In the genomic region with DNA sequence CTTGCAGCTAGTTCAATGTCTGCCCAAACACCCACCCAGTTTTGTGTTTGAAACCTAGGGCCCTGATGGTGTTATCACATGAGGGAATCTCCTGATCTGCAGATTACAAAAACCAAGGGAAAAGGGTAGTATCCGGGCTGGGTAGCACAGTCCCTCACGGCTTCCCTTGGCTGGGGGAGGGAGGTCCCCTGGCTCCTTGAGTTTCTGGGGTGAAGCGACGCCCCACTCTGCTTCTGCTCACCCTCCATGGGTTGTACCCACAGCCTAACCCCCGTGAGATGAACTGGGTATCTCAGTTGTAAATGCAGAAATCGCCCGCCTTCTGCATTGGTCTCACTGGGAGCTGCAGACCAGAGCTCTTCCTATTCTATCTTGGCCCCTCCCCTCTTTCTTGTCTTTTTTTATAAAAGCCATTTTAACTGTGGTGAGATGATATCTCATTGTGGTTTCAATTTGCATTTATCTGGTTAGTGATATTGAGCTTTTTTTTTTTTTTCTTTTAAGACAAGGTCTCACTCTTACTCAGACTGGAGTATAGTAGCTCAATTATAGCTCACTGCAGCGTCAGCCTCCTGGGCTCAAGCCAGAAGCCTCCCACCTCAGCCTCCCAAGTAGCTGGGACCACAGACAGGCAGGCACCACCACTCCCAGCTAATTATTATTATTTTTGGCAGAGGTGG, we compare ENCODE assay signal across 8 cellular contexts.
DNase-seq lines count a peak whose midpoint lies in the region; ATAC-seq and TF ChIP-seq lines count a peak whose summit lies in the region.

No MANE protein-coding gene starts in this region.

- no CpG with 5 or more reads among the region's 8 CpGs for WGBS in IMR-90 (ENCODE audit: extremely low coverage in 2 of 2, insufficient read length in 1 of 2), 2 experiments
- WGBS in gastroesophageal sphincter (ENCODE audit: low coverage in 1 of 2), 2 donors: 63 to 95% methylated on average over 5 to 6 of the region's 8 CpGs

- H3K27ac Mint-ChIP-seq in activated CD8-positive, alpha-beta T cell treated with anti-CD3 and anti-CD28 coated beads for 36 hours: no peak overlapping the region

- ATAC-seq in IMR-90 (ENCODE audit: low read depth) (no peak), gastroesophageal sphincter (no peak), GM21786 (IDR thresholded peaks at IDR 0.05; ENCODE audit: unreplicated experiment) (no peak)
- peak; percentile 91 for ATAC-seq in activated CD8-positive, alpha-beta T cell treated with anti-CD3 and anti-CD28 coated beads for 36 hours

- H3K4ac ChIP-seq in IMR-90 (ENCODE audit: low read depth, low read length): no peak overlapping the region

- TF ChIP-seq EP300 in gastroesophageal sphincter (IDR thresholded peaks at IDR 0.05): no peak

- H2AFZ ChIP-seq in IMR-90 (replicated peaks; ENCODE audit: low read length, poor library complexity): no peak overlapping the region

- H4K20me1 ChIP-seq in BLaER1 (no peaks in the 10 kb centered on the region), IMR-90 (ENCODE audit: insufficient read depth, low read length) (no peaks in the 10 kb centered on the region)

- H3K36me3 Mint-ChIP-seq in activated CD8-positive, alpha-beta T cell treated with anti-CD3 and anti-CD28 coated beads for 36 hours (ENCODE audit: low read depth): peaks cover 6% of the 10 kb centered on the region

- peaks cover 2% of the 10 kb centered on the region for H3K36me3 ChIP-seq in BLaER1
- H3K36me3 ChIP-seq in IMR-90 (ENCODE audit: control insufficient read depth, insufficient read depth, low read length): no peaks in the 10 kb centered on the region; the same call in 1 of the 2 replicates
- peaks cover 0 to 5% of the 10 kb centered on the region in 2 donors for H3K36me3 ChIP-seq in gastroesophageal sphincter
- H3K36me3 ChIP-seq in left ventricle myocardium inferior: no peaks in the 10 kb centered on the region

- POLR2A ChIA-PET in IMR-90 (lab: Charles Lee; ENCODE audit: unreplicated experiment): interaction anchor here (0.5 kb wide), 1 partner anchor 9 kb away, joined by 3 read pairs; no protein-coding TSS in a partner anchor
- POLR2A ChIA-PET in activated CD8-positive, alpha-beta T cell treated with anti-CD3 and anti-CD28 coated beads for 36 hours (lab: Charles Lee): interaction anchor here (0.7 to 1.5 kb wide), 5 partner anchors 9 to 309 kb away, joined by 3 to 5 read pairs (median 3); no protein-coding TSS in a partner anchor

- H3K4me3 ChIP-seq in BLaER1: no peak overlapping the region
- H3K4me3 ChIP-seq in IMR-90 (ENCODE audit: insufficient read depth, low read depth, low read length): no peak overlapping the region
- H3K4me3 ChIP-seq in fibroblast of the aortic adventitia (ENCODE audit: low read depth, low read length): no peak overlapping the region
- H3K4me3 ChIP-seq in gastroesophageal sphincter: no peak overlapping the region
- H3K4me3 ChIP-seq in left ventricle myocardium inferior: no peak overlapping the region

- H3K4me1 ChIP-seq in BLaER1 (no peaks in the 10 kb centered on the region; the same call in 1 of the 2 replicates), IMR-90 (ENCODE audit: control insufficient read depth, insufficient read depth, low read length) (0 out of 2 replicates have a peak, but pooled peaks cover 3% of the 10 kb centered on the region), gastroesophageal sphincter (no peaks in the 10 kb centered on the region), left ventricle myocardium inferior (peaks cover 10% of the 10 kb centered on the region)

- H4K91ac ChIP-seq in IMR-90 (ENCODE audit: insufficient read depth, low read depth, low read length): no peak overlapping the region

- dilution Hi-C loops in IMR-90 (cut with HindIII; ENCODE audit: low sequenced_read_pairs, unreplicated experiment): no loop called here

- peaks cover 14% of the 10 kb centered on the region for H3K9me1 ChIP-seq in IMR-90 (ENCODE audit: insufficient read depth, low read length)

- H3K56ac ChIP-seq in IMR-90 (ENCODE audit: extremely low read depth, insufficient read depth, low read length): no peak overlapping the region

- 0 out of 2 replicates have a peak overlapping the region, but pooled peaks have one; percentile 16 for H2AK5ac ChIP-seq in IMR-90 (ENCODE audit: low read depth, low read length)

- no peak for TF ChIP-seq RAD21 in IMR-90 (IDR thresholded peaks at IDR 0.05; ENCODE audit: low read length)

- peaks cover 2 to 8% of the 10 kb centered on the region in 2 experiments; a peak in 2 of 4 replicates for H3K79me1 ChIP-seq in IMR-90 (ENCODE audit: low read depth in 1 of 2, low read length in 2 of 2)

- H3K9me3 ChIP-seq in BLaER1 (peaks cover 8% of the 10 kb centered on the region; the same call in 1 of the 2 replicates), IMR-90 (ENCODE audit: control insufficient read depth, insufficient read depth, low read length) (no peaks in the 10 kb centered on the region), gastroesophageal sphincter (peaks cover 0 to 7% (median 0%) of the 10 kb centered on the region in 3 donors), left ventricle myocardium inferior (replicated peaks) (peaks cover 11% of the 10 kb centered on the region)

- H3K4me2 ChIP-seq in BLaER1 (0 out of 2 replicates have a peak overlapping the region, but pooled peaks have one; percentile 1), IMR-90 (ENCODE audit: low read depth, low read length) (no peak overlapping the region)

- TF ChIP-seq POLR2A in IMR-90 (IDR thresholded peaks at IDR 0.05; ENCODE audit: low read depth, low read length): no peak
- no peak for TF ChIP-seq POLR2A in gastroesophageal sphincter (IDR thresholded peaks at IDR 0.05)

- no peak overlapping the region for H3K23ac ChIP-seq in IMR-90 (ENCODE audit: low read depth, low read length)

- H2BK120ac ChIP-seq in IMR-90 (ENCODE audit: low read depth, low read length): no peak overlapping the region

- no peak overlapping the region for H2AK9ac ChIP-seq in IMR-90 (replicated peaks; ENCODE audit: low read depth, low read length, poor library complexity)

- peak overlapping the region; percentile 42 for H3K4me3 Mint-ChIP-seq in activated CD8-positive, alpha-beta T cell treated with anti-CD3 and anti-CD28 coated beads for 36 hours

- H3K27ac ChIP-seq in BLaER1: no peak overlapping the region
- no peak overlapping the region for H3K27ac ChIP-seq in IMR-90 (ENCODE audit: insufficient read depth, low read length)
- no peak overlapping the region for H3K27ac ChIP-seq in gastroesophageal sphincter
- H3K27ac ChIP-seq in left ventricle myocardium inferior (replicated peaks): no peak overlapping the region

- peaks cover 74% of the 10 kb centered on the region for H3K27me3 Mint-ChIP-seq in activated CD8-positive, alpha-beta T cell treated with anti-CD3 and anti-CD28 coated beads for 36 hours

- TF ChIP-seq CTCF in IMR-90 (conservative IDR thresholded peaks at IDR 0.05; ENCODE audit: low read depth, low read length) (no peak), fibroblast of the aortic adventitia (IDR thresholded peaks at IDR 0.05; ENCODE audit: insufficient read depth, low read length) (no peak), gastroesophageal sphincter (IDR thresholded peaks at IDR 0.05) (no peak), left ventricle myocardium inferior (IDR thresholded peaks at IDR 0.05; ENCODE audit: borderline replicate concordance) (no peak)
- no peak for TF ChIP-seq CTCF in activated CD8-positive, alpha-beta T cell treated with anti-CD3 and anti-CD28 coated beads for 36 hours (IDR thresholded peaks at IDR 0.05)

- H2BK20ac ChIP-seq in IMR-90 (ENCODE audit: low read depth, low read length): no peak overlapping the region

- H3K14ac ChIP-seq in IMR-90 (replicated peaks; ENCODE audit: low read depth, low read length): no peak overlapping the region; the same call in 1 of the 2 replicates

- no peak overlapping the region for H3K18ac ChIP-seq in IMR-90 (ENCODE audit: low read depth, low read length)

- peaks cover 14% of the 10 kb centered on the region for H3K4me1 Mint-ChIP-seq in activated CD8-positive, alpha-beta T cell treated with anti-CD3 and anti-CD28 coated beads for 36 hours (ENCODE audit: low read depth)

- intact Hi-C loops in IMR-90 (cut with micrococcal nuclease): no loop called here
- intact Hi-C loops in activated CD8-positive, alpha-beta T cell treated with anti-CD3 and anti-CD28 coated beads for 36 hours (cut with micrococcal nuclease): no loop called here
- intact Hi-C loops in left ventricle myocardium inferior (cut with micrococcal nuclease): no loop called here

- BruUV-seq in IMR-90 (replicated peaks; lab: Mats Ljungman, UMichigan): no TSS peak

- H4K5ac ChIP-seq in IMR-90 (ENCODE audit: low read depth, low read length): no peak overlapping the region

- CTCF ChIA-PET in IMR-90 (lab: Yijun Ruan, JAX): interaction anchor here (0.5 to 0.9 kb wide), 4 partner anchors 11 to 139 kb away, joined by 3 read pairs; no protein-coding TSS in a partner anchor
- CTCF ChIA-PET in activated CD8-positive, alpha-beta T cell treated with anti-CD3 and anti-CD28 coated beads for 36 hours (lab: Charles Lee): interaction anchor here (1.0 to 3.3 kb wide), 6 partner anchors 11 to 175 kb away, joined by 4 to 22 read pairs (median 7); a partner anchor contains a TSS

- DNase-seq in IMR-90: no peak
- DNase-seq in activated CD8-positive, alpha-beta T cell treated with anti-CD3 and anti-CD28 coated beads for 36 hours: peak; percentile 71
- peak; percentile 17 for DNase-seq in fibroblast of the aortic adventitia (ENCODE audit: low read depth)
- no peak for DNase-seq in NCI-H1105 treated with DMSO at 0.1 percent for 48 hours (lab: John Stamatoyannopoulos, UW)
- no peak for DNase-seq in left ventricle myocardium inferior

- peaks cover 12% of the 10 kb centered on the region for H3K9me3 Mint-ChIP-seq in activated CD8-positive, alpha-beta T cell treated with anti-CD3 and anti-CD28 coated beads for 36 hours

- no peak overlapping the region for H2BK15ac ChIP-seq in IMR-90 (ENCODE audit: low read depth, low read length)

- no peak overlapping the region for H2BK5ac ChIP-seq in IMR-90 (ENCODE audit: low read depth, low read length, poor library complexity, severe bottlenecking)

- H3K27me3 ChIP-seq in BLaER1 (no peaks in the 10 kb centered on the region), IMR-90 (ENCODE audit: control insufficient read depth, insufficient read depth, low read length) (no peaks in the 10 kb centered on the region; the same call in 1 of the 2 replicates), gastroesophageal sphincter (peaks cover 11% of the 10 kb centered on the region), left ventricle myocardium inferior (ENCODE audit: low read depth) (peaks cover 27% of the 10 kb centered on the region)

- in situ Hi-C loops in IMR-90 (cut with MboI; ENCODE audit: low sequenced_read_pairs): no loop called here

- H3K9ac ChIP-seq in BLaER1: no peak overlapping the region
- no peak overlapping the region for H3K9ac ChIP-seq in IMR-90 (ENCODE audit: low read depth, low read length)

- H4K8ac ChIP-seq in IMR-90 (ENCODE audit: low read depth in 2 of 2, low read length in 2 of 2): no peak overlapping the region

TF ChIP-seq in IMR-90, 13 proteins besides CTCF, POLR2A, EP300 and RAD21 (continues in another document):
- no peak for TF ChIP-seq BHLHE40 (IDR thresholded peaks at IDR 0.05; ENCODE audit: low read depth, low read length)
- no peak for TF ChIP-seq MAZ (IDR thresholded peaks at IDR 0.05; ENCODE audit: borderline replicate concordance, low read depth, low read length)

Comparison
In these comparisons a context has a peak if more than half of its experiments do, and no peak if none do; other contexts are left out.
1. DNase-seq: peak in activated CD8-positive, alpha-beta T cell treated with anti-CD3 and anti-CD28 coated beads for 36 hours (single experiment) and fibroblast of the aortic adventitia (single experiment); none in IMR-90 (single experiment), NCI-H1105 treated with DMSO at 0.1 percent for 48 hours (single experiment) and left ventricle myocardium inferior (single experiment).